In genomic region chr12:6891637-6892036, GRCh38 we compare ENCODE assay signal across 8 cellular contexts. TPM values are rescaled to one million over a fixed set of nuclear protein-coding genes. Genes with fewer than 3 reads are reported as not detected.
DNase-seq lines count a peak whose midpoint lies in the region; ATAC-seq, FAIRE-seq and TF ChIP-seq lines count a peak whose summit lies in the region.

No MANE protein-coding gene starts in this region.

- peaks cover 15% of the 10 kb centered on the region for H3K4me1 Mint-ChIP-seq in brain

- no peaks in the 10 kb centered on the region; a peak in 1 of 22 replicates for H3K9me3 ChIP-seq in BLaER1 treated with 17β-estradiol and CSF1 and Interleukin-3, amounts not matched to agents 10 nM and 100 nM (replicated peaks in 1 of 11)
- H3K9me3 ChIP-seq in lung (ENCODE audit: control insufficient read depth in 2 of 2, insufficient read depth in 1 of 2, low read length in 1 of 2) (no peaks in the 10 kb centered on the region), upper lobe of right lung (no peaks in the 10 kb centered on the region)

- H3K27ac ChIP-seq in BLaER1 treated with 17β-estradiol and CSF1 and Interleukin-3, amounts not matched to agents 10 nM and 100 nM: peak overlapping the region; percentile 79 to 98 (median 92)
- H3K27ac ChIP-seq in lung (ENCODE audit: low read depth in 1 of 2, low read length in 1 of 2) (peak overlapping the region; percentile 89 to 93), upper lobe of right lung (peak overlapping the region; percentile 91)

- ATAC-seq in HG03045 (IDR thresholded peaks at IDR 0.05; ENCODE audit: unreplicated experiment) (peak; percentile 12), lung (ENCODE audit: insufficient read depth, low FRiP score) (no peak), upper lobe of right lung (no peak)

- no peak for FAIRE-seq in urothelium cell line (lab: Jason Lieb, UNC)

- peaks cover 18 to 55% (median 35%) of the 10 kb centered on the region in 10 experiments for H3K4me1 ChIP-seq in BLaER1 treated with 17β-estradiol and CSF1 and Interleukin-3, amounts not matched to agents 10 nM and 100 nM
- H3K4me1 ChIP-seq in lung (ENCODE audit: control insufficient read depth in 2 of 2, insufficient read depth in 2 of 2, low read length in 2 of 2) (peaks cover 0 to 2% of the 10 kb centered on the region in 2 donors), upper lobe of right lung (peaks cover 13% of the 10 kb centered on the region)

- DNase-seq in lung (ENCODE audit: low spot score) (no peak), upper lobe of right lung (no peak), NCI-H69 (lab: John Stamatoyannopoulos, UW) (no peak), urothelium cell line (ENCODE audit: low spot score) (no peak), amniotic stem cell (lab: John Stamatoyannopoulos, UW) (no peak)

- TF ChIP-seq CTCF in brain (conservative IDR thresholded peaks at IDR 0.05): no peak
- TF ChIP-seq CTCF in lung (IDR thresholded peaks at IDR 0.05; ENCODE audit: control extremely low read depth, extremely low read depth): no peak
- TF ChIP-seq CTCF in upper lobe of right lung (IDR thresholded peaks at IDR 0.05): no peak

- intact Hi-C loops in upper lobe of right lung (cut with DNase I): no loop called here

- 68 to 70% methylated on average over 6 of the region's 6 CpGs for WGBS in lung, 2 donors

- H3K27ac Mint-ChIP-seq in brain: peak overlapping the region; percentile 84 to 99 (median 93)

- no peaks in the 10 kb centered on the region for H3K36me3 Mint-ChIP-seq in brain

- peak overlapping the region; percentile 79 to 92 (median 88) for H3K4me3 Mint-ChIP-seq in brain

- H3K27me3 ChIP-seq in BLaER1 treated with 17β-estradiol and CSF1 and Interleukin-3, amounts not matched to agents 10 nM and 100 nM: no peaks in the 10 kb centered on the region
- H3K27me3 ChIP-seq in lung (ENCODE audit: control insufficient read depth, insufficient read depth) (no peaks in the 10 kb centered on the region), upper lobe of right lung (no peaks in the 10 kb centered on the region)

- H4K20me1 ChIP-seq in BLaER1 treated with 17β-estradiol and CSF1 and Interleukin-3, amounts not matched to agents 10 nM and 100 nM: no peaks in the 10 kb centered on the region

- peak overlapping the region; percentile 42 to 64 (median 55) for H3K4me3 ChIP-seq in BLaER1 treated with 17β-estradiol and CSF1 and Interleukin-3, amounts not matched to agents 10 nM and 100 nM
- no peak overlapping the region for H3K4me3 ChIP-seq in lung
- peak overlapping the region; percentile 53 for H3K4me3 ChIP-seq in upper lobe of right lung

- peaks cover 0 to 5% (median 0%) of the 10 kb centered on the region in 11 experiments; a peak in 2 of 22 replicates for H3K36me3 ChIP-seq in BLaER1 treated with 17β-estradiol and CSF1 and Interleukin-3, amounts not matched to agents 10 nM and 100 nM
- H3K36me3 ChIP-seq in lung (ENCODE audit: control insufficient read depth in 2 of 2, insufficient read depth in 2 of 2, low read length in 2 of 2) (no peaks in the 10 kb centered on the region), upper lobe of right lung (no peaks in the 10 kb centered on the region)

- H3K4me2 ChIP-seq in BLaER1 treated with 17β-estradiol and CSF1 and Interleukin-3, amounts not matched to agents 10 nM and 100 nM: peak overlapping the region; percentile 71 to 92 (median 82)

- H3K9ac ChIP-seq in BLaER1 treated with 17β-estradiol and CSF1 and Interleukin-3, amounts not matched to agents 10 nM and 100 nM: peak overlapping the region; percentile 78 to 89 (median 83)

- peaks cover 3% of the 10 kb centered on the region for H3K27me3 Mint-ChIP-seq in brain

- no peaks in the 10 kb centered on the region for H3K9me3 Mint-ChIP-seq in brain

RNA-seq across cellular contexts. Expression of gene LRRC23, which starts 13.0 kb away (rescaled TPM):
- polyA plus RNA-seq in brain (ENCODE audit: insufficient read depth, low read depth, low replicate concordance): 19.3 TPM
- total RNA-seq in lung: 10 to 100 TPM; 48.7 to 61.0 TPM
- 10 to 100 TPM; 29.6 to 35.5 TPM for polyA plus RNA-seq in lung
- 13.3 TPM for total RNA-seq in upper lobe of right lung

RNA-seq across cellular contexts. Expression of gene SPSB2, which starts 18.5 kb away (rescaled TPM):
- polyA plus RNA-seq in brain (ENCODE audit: insufficient read depth, low read depth, low replicate concordance) (6.2 TPM), lung (10 to 100 TPM; 21.0 to 39.8 TPM)
- total RNA-seq in lung (10 to 100 TPM; 25.3 to 37.5 TPM), upper lobe of right lung (30.2 TPM)

RNA-seq across cellular contexts. Expression of gene ENO2, which starts 22.7 kb away (rescaled TPM):
- polyA plus RNA-seq in brain (ENCODE audit: insufficient read depth, low read depth, low replicate concordance) (553 TPM), lung (10 to 100 TPM; 26.8 to 34.8 TPM)
- total RNA-seq in lung (10 to 100 TPM; 14.4 to 41.9 TPM), upper lobe of right lung (41.8 TPM)

RNA-seq across cellular contexts. Expression of gene TPI1, which starts 24.3 kb away (rescaled TPM):
- polyA plus RNA-seq in brain (ENCODE audit: insufficient read depth, low read depth, low replicate concordance) (1,087 TPM), lung (1,000 to 10,000 TPM in 1 of 2 donors, 100 to 1,000 TPM in 1; 362 to 1,097 TPM)
- total RNA-seq in lung (100 to 1,000 TPM; 256 to 507 TPM), upper lobe of right lung (280 TPM)

RNA-seq across cellular contexts. Expression of gene ATN1, which starts 36.1 kb away (rescaled TPM):
- 221 TPM for polyA plus RNA-seq in brain (ENCODE audit: insufficient read depth, low read depth, low replicate concordance)
- total RNA-seq in lung: 100 to 1,000 TPM in 1 of 2 donors, 10 to 100 TPM in 1; 72.1 to 113 TPM
- 10 to 100 TPM; 63.5 to 87.5 TPM for polyA plus RNA-seq in lung
- 149 TPM for total RNA-seq in upper lobe of right lung
